In the genomic region with DNA sequence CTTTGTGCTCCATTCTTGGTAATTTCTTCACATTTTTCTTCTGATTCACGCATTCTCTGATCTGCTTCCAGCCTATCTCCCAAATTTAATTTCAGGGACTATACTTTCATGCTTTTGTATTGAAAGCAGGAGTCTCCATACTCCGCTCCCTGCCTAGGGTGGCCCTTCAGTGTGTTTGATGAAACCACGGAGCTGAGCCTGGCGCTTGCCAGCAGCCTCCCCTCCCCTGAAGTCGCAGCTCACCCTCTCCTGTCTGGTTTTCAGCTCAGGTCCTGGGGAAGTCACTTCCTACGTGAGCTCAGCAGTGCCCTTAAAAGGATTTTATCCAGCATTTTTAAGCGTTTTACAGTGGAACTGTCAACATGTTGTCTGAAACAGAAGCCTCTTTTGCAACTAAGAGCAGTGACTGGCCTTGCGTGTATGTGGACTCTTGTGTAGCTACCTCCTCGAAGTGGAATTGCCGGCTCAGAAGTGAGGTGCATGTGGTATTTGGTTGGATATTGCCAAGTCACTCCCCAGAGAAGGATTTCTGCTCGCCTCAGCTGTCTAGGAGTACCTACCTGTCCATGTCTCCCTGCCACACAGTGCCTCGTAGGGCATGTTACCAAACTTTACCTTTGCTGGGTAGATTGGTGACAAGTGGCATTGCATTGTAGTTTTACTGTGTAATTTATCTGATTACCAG, we compare ENCODE assay signal across 1 cellular context.
TF ChIP-seq lines count a peak whose summit lies in the region.

No MANE protein-coding gene starts in this region.

TF ChIP-seq in neural cell, 6 proteins besides CTCF, POLR2A, EP300 and RAD21 (continued from another document):
- TF ChIP-seq, protein P1, sequence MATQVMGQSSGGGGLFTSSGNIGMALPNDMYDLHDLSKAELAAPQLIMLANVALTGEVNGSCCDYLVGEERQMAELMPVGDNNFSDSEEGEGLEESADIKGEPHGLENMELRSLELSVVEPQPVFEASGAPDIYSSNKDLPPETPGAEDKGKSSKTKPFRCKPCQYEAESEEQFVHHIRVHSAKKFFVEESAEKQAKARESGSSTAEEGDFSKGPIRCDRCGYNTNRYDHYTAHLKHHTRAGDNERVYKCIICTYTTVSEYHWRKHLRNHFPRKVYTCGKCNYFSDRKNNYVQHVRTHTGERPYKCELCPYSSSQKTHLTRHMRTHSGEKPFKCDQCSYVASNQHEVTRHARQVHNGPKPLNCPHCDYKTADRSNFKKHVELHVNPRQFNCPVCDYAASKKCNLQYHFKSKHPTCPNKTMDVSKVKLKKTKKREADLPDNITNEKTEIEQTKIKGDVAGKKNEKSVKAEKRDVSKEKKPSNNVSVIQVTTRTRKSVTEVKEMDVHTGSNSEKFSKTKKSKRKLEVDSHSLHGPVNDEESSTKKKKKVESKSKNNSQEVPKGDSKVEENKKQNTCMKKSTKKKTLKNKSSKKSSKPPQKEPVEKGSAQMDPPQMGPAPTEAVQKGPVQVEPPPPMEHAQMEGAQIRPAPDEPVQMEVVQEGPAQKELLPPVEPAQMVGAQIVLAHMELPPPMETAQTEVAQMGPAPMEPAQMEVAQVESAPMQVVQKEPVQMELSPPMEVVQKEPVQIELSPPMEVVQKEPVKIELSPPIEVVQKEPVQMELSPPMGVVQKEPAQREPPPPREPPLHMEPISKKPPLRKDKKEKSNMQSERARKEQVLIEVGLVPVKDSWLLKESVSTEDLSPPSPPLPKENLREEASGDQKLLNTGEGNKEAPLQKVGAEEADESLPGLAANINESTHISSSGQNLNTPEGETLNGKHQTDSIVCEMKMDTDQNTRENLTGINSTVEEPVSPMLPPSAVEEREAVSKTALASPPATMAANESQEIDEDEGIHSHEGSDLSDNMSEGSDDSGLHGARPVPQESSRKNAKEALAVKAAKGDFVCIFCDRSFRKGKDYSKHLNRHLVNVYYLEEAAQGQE (IDR thresholded peaks at IDR 0.05; ENCODE audit: borderline replicate concordance): no peak
- no peak for TF ChIP-seq TAF1 (IDR thresholded peaks at IDR 0.05; ENCODE audit: low read depth)
- TF ChIP-seq MXI1 (conservative IDR thresholded peaks at IDR 0.05; ENCODE audit: poor library complexity, severe bottlenecking): no peak
- TF ChIP-seq EZH2 (IDR thresholded peaks at IDR 0.05; ENCODE audit: borderline replicate concordance, insufficient read depth, low read length, poor library complexity, severe bottlenecking): no peak
